Comparison of ENCODE assay signal across 18 cellular contexts in genomic region chr2:44934024-44934423, GRCh38. TPM values are rescaled to one million over a fixed set of nuclear protein-coding genes. Genes with fewer than 3 reads are reported as not detected.
DNase-seq lines count a peak whose midpoint lies in the region; ATAC-seq, FAIRE-seq and TF ChIP-seq lines count a peak whose summit lies in the region.
"Had no signal": no experiment of that assay in that cellular context is flagged by ENCODE, and none has a peak within 500 bp of the region (broad histone marks: within the 10 kb centered on the region; RNA-seq: fewer than 3 reads in every experiment).

No MANE protein-coding gene starts in this region.

- H3K9ac ChIP-seq in endothelial cell of umbilical vein (replicated peaks; ENCODE audit: extremely low read depth, insufficient read depth, low read length) (no peak overlapping the region), colonic mucosa (ENCODE audit: low read depth in 2 of 2, low read length in 2 of 2) (no peak overlapping the region)

- TF ChIP-seq CTCF in endothelial cell of umbilical vein (IDR thresholded peaks at IDR 0.05; ENCODE audit: extremely low read depth in 1 of 2, insufficient read depth in 1 of 2, low read depth in 1 of 2, low read length in 2 of 2) (no peak), gastrocnemius medialis (IDR thresholded peaks at IDR 0.05 in 4 of 5, conservative IDR thresholded peaks at IDR 0.05 in 1 of 5) (no peak), colonic mucosa (IDR thresholded peaks at IDR 0.05) (no peak)

- no peaks in the 10 kb centered on the region for H3K79me2 ChIP-seq in endothelial cell of umbilical vein (ENCODE audit: control insufficient read depth, insufficient read depth, low read length)

- no peak overlapping the region for H3K27ac ChIP-seq in endothelial cell of umbilical vein (ENCODE audit: insufficient read depth, low read depth, low read length)
- H3K27ac ChIP-seq in gastrocnemius medialis = no peak overlapping the region
- H3K27ac ChIP-seq in colonic mucosa = no peak overlapping the region
- H3K27ac ChIP-seq: tibial artery had no signal

- no peaks in the 10 kb centered on the region for H3K9me1 ChIP-seq in endothelial cell of umbilical vein (replicated peaks; ENCODE audit: control insufficient read depth, extremely low read depth, insufficient read depth, low read length)

- no peaks in the 10 kb centered on the region for H3K9me3 Mint-ChIP-seq in T-helper 2 cell treated with Interferon-gamma antibody and Interleukin-4, amounts not matched to agents 5 μg/mL and 100 μg/mL, for 36 hours

- H3K4me3 ChIP-seq in endothelial cell of umbilical vein (replicated peaks in 1 of 3; ENCODE audit: insufficient read depth in 1 of 3, low read depth in 1 of 3, low read length in 3 of 3) (no peak overlapping the region), gastrocnemius medialis (peak overlapping the region; percentile 35 to 55 (median 46)), colonic mucosa (no peak overlapping the region)

- in situ Hi-C loops in gastrocnemius medialis (cut with MboI; ENCODE audit: low sequenced_read_pairs in 4 of 4) = loop anchor here in 1 of 4 donors (25.0 kb wide), 1 partner anchor 897 kb away; no protein-coding TSS in a partner anchor

- H4K20me1 ChIP-seq in endothelial cell of umbilical vein (replicated peaks; ENCODE audit: control insufficient read depth, extremely low read depth, insufficient read depth, low read length) = no peaks in the 10 kb centered on the region

- DNase-seq in T-helper 2 cell treated with Interferon-gamma antibody and Interleukin-4, amounts not matched to agents 5 μg/mL and 100 μg/mL, for 36 hours (ENCODE audit: low spot score) = no peak
- DNase-seq in T-helper 2 cell (no peak), NCI-H1105 treated with DMSO at 0.1 percent for 48 hours (lab: John Stamatoyannopoulos, UW) (peak; percentile 20), endothelial cell of umbilical vein (ENCODE audit: low read depth, low spot score) (no peak), gastrocnemius medialis (no peak), colonic mucosa (no peak)
- DNase-seq: activated CD8-positive, alpha-beta memory T cell treated with anti-CD3 and anti-CD28 coated beads, Interleukin-2, amount 50 U/mL, for 4 hours; central memory CD4-positive, alpha-beta T cell; glutamatergic neuron; NCI-H1694; stimulated activated CD4-positive, alpha-beta T cell treated with anti-CD3 and anti-CD28 coated beads, Interleukin-1b, Interleukin-23, amount 100 ng/mL, for 48 hours had no signal

- H3K4me1 ChIP-seq in endothelial cell of umbilical vein (ENCODE audit: control insufficient read depth, extremely low read depth, insufficient read depth, low read length) (no peaks in the 10 kb centered on the region), gastrocnemius medialis (peaks cover 11 to 28% of the 10 kb centered on the region in 2 donors), colonic mucosa (peaks cover 6% of the 10 kb centered on the region)

- no peak overlapping the region for H3K27ac Mint-ChIP-seq in T-helper 2 cell treated with Interferon-gamma antibody and Interleukin-4, amounts not matched to agents 5 μg/mL and 100 μg/mL, for 36 hours
- H3K27ac Mint-ChIP-seq: activated naive CD8-positive, alpha-beta T cell had no signal

- no TSS peak for BruUV-seq in endothelial cell of umbilical vein (replicated peaks; lab: Mats Ljungman, UMichigan)

- POLR2A ChIA-PET in endothelial cell of umbilical vein (lab: Charles Lee) = no interaction called here

- H3K4me3 Mint-ChIP-seq in T-helper 2 cell treated with Interferon-gamma antibody and Interleukin-4, amounts not matched to agents 5 μg/mL and 100 μg/mL, for 36 hours = peak overlapping the region; percentile 32

- CTCF ChIA-PET in endothelial cell of umbilical vein (lab: Charles Lee) = no interaction called here

- dilution Hi-C loops in endothelial cell of umbilical vein (cut with MboI; ENCODE audit: extremely low pct_ligation_motif_present, low sequenced_read_pairs) = no loop called here

- peaks cover 12% of the 10 kb centered on the region for H3K4me1 Mint-ChIP-seq in T-helper 2 cell treated with Interferon-gamma antibody and Interleukin-4, amounts not matched to agents 5 μg/mL and 100 μg/mL, for 36 hours (ENCODE audit: low read depth)

- TF ChIP-seq POLR2A in endothelial cell of umbilical vein (IDR thresholded peaks at IDR 0.05; ENCODE audit: low read depth, low read length) = no peak
- no peak for TF ChIP-seq POLR2A in gastrocnemius medialis (IDR thresholded peaks at IDR 0.05)

- no peak for FAIRE-seq in endothelial cell of umbilical vein (lab: Jason Lieb, UNC)
- FAIRE-seq: GM12891 had no signal

- peaks cover 86 to 95% of the 10 kb centered on the region in 2 experiments for H3K27me3 ChIP-seq in endothelial cell of umbilical vein (ENCODE audit: control insufficient read depth in 2 of 2, insufficient read depth in 2 of 2, low read length in 2 of 2)
- peaks cover 86 to 99% (median 92%) of the 10 kb centered on the region in 3 donors for H3K27me3 ChIP-seq in gastrocnemius medialis
- peaks cover 96% of the 10 kb centered on the region for H3K27me3 ChIP-seq in colonic mucosa

- intact Hi-C loops in endothelial cell of umbilical vein (cut with micrococcal nuclease) = no loop called here
- intact Hi-C loops in gastrocnemius medialis (cut with DNase I; ENCODE audit: low total_unique reads) = no loop called here
- intact Hi-C loops in colonic mucosa (cut with DNase I) = no loop called here

- ATAC-seq in gastrocnemius medialis (no peak), HG03095 (IDR thresholded peaks at IDR 0.05; ENCODE audit: unreplicated experiment) (no peak), GM18873 (IDR thresholded peaks at IDR 0.05; ENCODE audit: low FRiP score, unreplicated experiment) (no peak)

- H3K4me2 ChIP-seq in endothelial cell of umbilical vein (ENCODE audit: insufficient read depth, low read length) = no peak overlapping the region

- H2AFZ ChIP-seq in endothelial cell of umbilical vein (ENCODE audit: low read depth, low read length) = no peak overlapping the region

- H3K9me3 ChIP-seq in endothelial cell of umbilical vein (replicated peaks; ENCODE audit: control insufficient read depth, insufficient read depth, low read length) (no peaks in the 10 kb centered on the region), gastrocnemius medialis (no peaks in the 10 kb centered on the region), colonic mucosa (no peaks in the 10 kb centered on the region)
- H3K9me3 ChIP-seq: tibial artery had no signal

- H3K27me3 Mint-ChIP-seq in T-helper 2 cell treated with Interferon-gamma antibody and Interleukin-4, amounts not matched to agents 5 μg/mL and 100 μg/mL, for 36 hours (ENCODE audit: low read depth) = peaks cover 80% of the 10 kb centered on the region

- H3K36me3 Mint-ChIP-seq in T-helper 2 cell treated with Interferon-gamma antibody and Interleukin-4, amounts not matched to agents 5 μg/mL and 100 μg/mL, for 36 hours (ENCODE audit: low read depth) = peaks cover 2% of the 10 kb centered on the region
- H3K36me3 Mint-ChIP-seq: activated naive CD8-positive, alpha-beta T cell had no signal

- H3K36me3 ChIP-seq in endothelial cell of umbilical vein (ENCODE audit: control insufficient read depth in 2 of 2, extremely low read depth in 1 of 2, insufficient read depth in 2 of 2, low read length in 2 of 2) (no peaks in the 10 kb centered on the region), gastrocnemius medialis (no peaks in the 10 kb centered on the region), colonic mucosa (no peaks in the 10 kb centered on the region)
- H3K36me3 ChIP-seq: tibial artery had no signal

TF ChIP-seq in endothelial cell of umbilical vein, 7 proteins besides CTCF, POLR2A, EP300 and RAD21:
- no peak for TF ChIP-seq MYC (IDR thresholded peaks at IDR 0.05; ENCODE audit: low read depth, low read length)
- TF ChIP-seq MAX (IDR thresholded peaks at IDR 0.05; ENCODE audit: insufficient read depth, insufficient read length) = no peak
- TF ChIP-seq EZH2 (IDR thresholded peaks at IDR 0.05; ENCODE audit: borderline replicate concordance, low read depth, low read length, severe bottlenecking) = peak; percentile 65
- no peak for TF ChIP-seq JUN (IDR thresholded peaks at IDR 0.05; ENCODE audit: borderline replicate concordance, insufficient read depth, insufficient read length, low read depth)
- TF ChIP-seq GATA2 (IDR thresholded peaks at IDR 0.05; ENCODE audit: insufficient read depth, insufficient read length, low read depth, low read length) = no peak

RNA-seq across cellular contexts. Expression of gene SIX3, which starts 7.5 kb away (rescaled TPM):
- not detected in 2 replicates for total RNA-seq in endothelial cell of umbilical vein
- not detected in 2 replicates for polyA plus RNA-seq in endothelial cell of umbilical vein
- polyA plus RNA-seq in endothelial cell of umbilical vein (2011; cell fraction: cytosol; rRNA removed) = not detected in 2 replicates
- not detected in 2 replicates for polyA plus RNA-seq in endothelial cell of umbilical vein (2011; cell fraction: nucleus; rRNA removed)
- polyA plus RNA-seq in endothelial cell of umbilical vein (2012) = not detected in 2 replicates
- not detected in 2 replicates for polyA minus RNA-seq in endothelial cell of umbilical vein
- not detected for polyA minus RNA-seq in endothelial cell of umbilical vein (2011; cell fraction: cytosol; rRNA and poly(A)+ RNA removed)
- polyA minus RNA-seq in endothelial cell of umbilical vein (2011; cell fraction: nucleus; rRNA and poly(A)+ RNA removed) = not detected in 2 replicates
- not detected for total RNA-seq in gastrocnemius medialis
- not detected for total RNA-seq in colonic mucosa
- total RNA-seq: Daoy, OCI-LY7 had no signal

Comparison
In these comparisons a context has a peak if more than half of its experiments do, and no peak if none do; other contexts are left out.
1. H3K4me3 ChIP-seq: peak in gastrocnemius medialis (4 of 4); none in endothelial cell of umbilical vein (0 of 3) and colonic mucosa (single experiment).